Comparison of ENCODE assay signal across 8 cellular contexts in the genomic region with DNA sequence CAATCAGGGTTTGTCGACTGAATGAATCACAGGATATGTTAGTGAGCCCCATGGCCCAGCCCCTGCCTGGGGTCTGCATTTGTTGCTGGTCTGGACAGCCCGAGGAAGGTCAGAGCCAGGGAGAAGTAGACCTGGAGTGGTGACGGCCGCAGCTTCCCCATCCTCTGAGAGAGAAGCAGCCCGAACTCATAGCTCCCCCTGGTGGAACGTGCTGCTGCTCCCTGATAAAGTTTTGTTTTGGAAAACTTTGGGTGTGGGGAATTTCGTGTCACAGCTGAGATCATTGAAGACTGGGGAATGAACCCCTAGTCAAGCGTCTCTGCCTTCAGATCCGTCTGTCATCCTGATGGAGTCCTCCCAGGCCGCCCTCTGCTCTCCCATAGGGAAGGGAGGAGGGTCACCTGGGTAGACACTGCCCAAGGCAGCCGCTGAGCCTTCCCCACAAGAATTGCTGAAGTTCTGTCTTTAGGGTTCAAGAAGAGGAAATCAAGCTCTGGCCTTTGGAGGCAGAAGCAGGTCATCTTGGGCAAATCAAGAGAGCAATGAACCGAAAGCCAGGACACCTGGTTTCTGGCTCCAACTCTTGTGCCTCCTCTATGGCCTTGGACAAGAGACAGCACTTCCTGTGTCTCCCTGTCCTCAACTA.
DNase-seq lines count a peak whose midpoint lies in the region; ATAC-seq, FAIRE-seq and TF ChIP-seq lines count a peak whose summit lies in the region.

No MANE protein-coding gene starts in this region.

- H3K36me3 Mint-ChIP-seq in progenitor cell of endocrine pancreas (ENCODE audit: insufficient read depth): no peaks in the 10 kb centered on the region

- no peaks in the 10 kb centered on the region for H3K4me1 ChIP-seq in A549
- H3K4me1 ChIP-seq in foreskin keratinocyte: no peaks in the 10 kb centered on the region

- no peak for TF ChIP-seq POLR2A in A549 (IDR thresholded peaks at IDR 0.05; ENCODE audit: low read length)

- H3K27me3 ChIP-seq in foreskin keratinocyte: peaks cover 36% of the 10 kb centered on the region

- no peak overlapping the region for H3K4me3 ChIP-seq in A549
- H3K4me3 ChIP-seq in GM12875 (ENCODE audit: low read depth, low read length): no peak overlapping the region

- ATAC-seq in A549 (peak; percentile 41 to 82; a peak in 5 of 6 replicates), foreskin keratinocyte (peak; percentile 45), HG03439 (IDR thresholded peaks at IDR 0.05; ENCODE audit: unreplicated experiment) (no peak)

- 20% methylated on average over 12 of the region's 12 CpGs for WGBS in A549 (ENCODE audit: missing lambda C conversion rate)

- peak overlapping the region; percentile 12; the same call in 1 of the 3 replicates for H3K4me2 ChIP-seq in A549

- DNase-seq in A549 (ENCODE audit: low read depth in 1 of 2, low spot score in 1 of 2) (peak; percentile 44 to 80), RWPE1 (ENCODE audit: low spot score) (peak; percentile 45), foreskin keratinocyte (peak in 1 of 2 donors; percentile 16), progenitor cell of endocrine pancreas (ENCODE audit: low spot score, unreplicated experiment) (peak; percentile 41), SW 1271 (lab: John Stamatoyannopoulos, UW) (no peak)
- DNase-seq in activated CD8-positive, alpha-beta memory T cell treated with anti-CD3 and anti-CD28 coated beads, Interleukin-2, amount 50 U/mL, for 48 hours: no peak

- TF ChIP-seq RAD21 in A549 (conservative IDR thresholded peaks at IDR 0.05 in 1 of 2, IDR thresholded peaks at IDR 0.05 in 1 of 2): peak; percentile 48 to 74; a peak in 3 of 5 replicates

- no peaks in the 10 kb centered on the region for H3K9me3 ChIP-seq in A549

- H3K9me3 Mint-ChIP-seq in progenitor cell of endocrine pancreas (ENCODE audit: low read depth): no peaks in the 10 kb centered on the region

- CTCF ChIA-PET in A549 (lab: Yijun Ruan, JAX) (interaction anchor here (0.7 to 11.3 kb wide), 45 partner anchors 10 to 340 kb away, joined by 3 to 131 read pairs (median 5); no protein-coding TSS in a partner anchor), RWPE1 (lab: Yijun Ruan, JAX) (interaction anchor here (0.9 kb wide), 1 partner anchor 251 kb away, joined by 3 read pairs; no protein-coding TSS in a partner anchor)

- H3K27me3 Mint-ChIP-seq in progenitor cell of endocrine pancreas: peaks cover 52% of the 10 kb centered on the region

- H3K27ac ChIP-seq in A549 (no peak overlapping the region), RWPE1 (no peak overlapping the region), foreskin keratinocyte (no peak overlapping the region)

- peak; percentile 57 for TF ChIP-seq CTCF in A549 (IDR thresholded peaks at IDR 0.05)
- TF ChIP-seq CTCF in GM12875 (IDR thresholded peaks at IDR 0.05; ENCODE audit: borderline replicate concordance, insufficient read depth, low read depth, low read length): peak; percentile 80
- peak; percentile 61 for TF ChIP-seq CTCF in RWPE1 (conservative IDR thresholded peaks at IDR 0.05; ENCODE audit: low read depth)
- peak; percentile 72 for TF ChIP-seq CTCF in foreskin keratinocyte (conservative IDR thresholded peaks at IDR 0.05)
- TF ChIP-seq CTCF in progenitor cell of endocrine pancreas (IDR thresholded peaks at IDR 0.05; ENCODE audit: unreplicated experiment): peak; percentile 72

- POLR2A ChIA-PET in A549 (lab: Yijun Ruan, JAX) (no interaction called here), RWPE1 (lab: Yijun Ruan, JAX; ENCODE audit: low non-redundant PET) (no interaction called here)

- H3K4me3 Mint-ChIP-seq in progenitor cell of endocrine pancreas (ENCODE audit: low read depth): no peak overlapping the region

- H3K4me1 Mint-ChIP-seq in progenitor cell of endocrine pancreas (ENCODE audit: low read depth): no peaks in the 10 kb centered on the region

- no peak overlapping the region for H3K27ac Mint-ChIP-seq in progenitor cell of endocrine pancreas

- TF ChIP-seq EP300 in A549 (IDR thresholded peaks at IDR 0.05): no peak

- no peak for FAIRE-seq in A549 (lab: Jason Lieb, UNC)

TF ChIP-seq in A549, 52 proteins besides CTCF, POLR2A, EP300 and RAD21:
- peak; percentile 47; the same call in 2 of the 3 replicates for TF ChIP-seq SMC3 (IDR thresholded peaks at IDR 0.05)
- no peak for TF ChIP-seq EHF (CRISPR knock-in tag; IDR thresholded peaks at IDR 0.05)
TF ChIP-seq in A549: peak in this region for 1.

Comparison
In these comparisons a context has a peak if more than half of its experiments do, and no peak if none do; other contexts are left out.
1. DNase-seq: peak in A549 (2 of 2), RWPE1 (single experiment) and progenitor cell of endocrine pancreas (single experiment); none in SW 1271 (0 of 2) and activated CD8-positive, alpha-beta memory T cell treated with anti-CD3 and anti-CD28 coated beads, Interleukin-2, amount 50 U/mL, for 48 hours (single experiment).
2. Peak in every context shown above with its lines, with median percentiles within 50 percentile points of each other: CTCF ChIP-seq.